ENCODE assay signal across 1 cellular context in genomic region chr2:20218331-20219320, GRCh38.
TF ChIP-seq lines count a peak whose summit lies in the region.

No MANE protein-coding gene starts in this region.

TF ChIP-seq in IMR-90, 13 proteins besides CTCF, POLR2A, EP300 and RAD21 (continued from another document):
- TF ChIP-seq NFE2L2 (IDR thresholded peaks at IDR 0.05; ENCODE audit: low read depth, low read length) (no peak), ELK1 (IDR thresholded peaks at IDR 0.05; ENCODE audit: borderline replicate concordance, low read depth, low read length) (no peak), CHD1 (IDR thresholded peaks at IDR 0.05; ENCODE audit: low read depth, low read length) (no peak), RCOR1 (IDR thresholded peaks at IDR 0.05; ENCODE audit: insufficient replicate concordance, low read length) (no peak)
- TF ChIP-seq, protein P1, sequence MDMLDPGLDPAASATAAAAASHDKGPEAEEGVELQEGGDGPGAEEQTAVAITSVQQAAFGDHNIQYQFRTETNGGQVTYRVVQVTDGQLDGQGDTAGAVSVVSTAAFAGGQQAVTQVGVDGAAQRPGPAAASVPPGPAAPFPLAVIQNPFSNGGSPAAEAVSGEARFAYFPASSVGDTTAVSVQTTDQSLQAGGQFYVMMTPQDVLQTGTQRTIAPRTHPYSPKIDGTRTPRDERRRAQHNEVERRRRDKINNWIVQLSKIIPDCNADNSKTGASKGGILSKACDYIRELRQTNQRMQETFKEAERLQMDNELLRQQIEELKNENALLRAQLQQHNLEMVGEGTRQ (IDR thresholded peaks at IDR 0.05; ENCODE audit: low read depth, low read length): no peak
TF ChIP-seq in IMR-90: peak in this region for 0.
